ENCODE assay signal across 19 cellular contexts in the genomic region with DNA sequence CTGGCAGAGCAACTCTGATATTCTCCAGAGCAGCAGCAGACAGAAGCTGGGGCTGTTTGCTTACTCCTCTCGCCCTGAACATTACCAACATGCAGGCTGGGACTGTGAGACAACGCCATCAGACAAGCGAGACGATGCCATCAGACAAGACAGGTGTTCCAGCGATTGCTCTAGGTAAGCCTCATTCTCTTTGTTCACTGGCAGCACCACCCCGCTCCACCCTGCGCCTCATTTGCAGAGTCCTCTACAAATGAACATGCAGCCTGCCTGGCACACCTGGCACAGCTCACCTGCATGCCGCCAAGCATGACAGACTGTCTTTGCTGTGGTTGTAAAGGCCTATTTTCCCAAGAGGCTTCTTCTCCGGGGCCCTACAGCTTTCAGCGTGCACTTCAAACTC.
A peak's percentile ranks its signal among the peaks of the same experiment; 100 is the strongest.
DNase-seq lines count a peak whose midpoint lies in the region; ATAC-seq and TF ChIP-seq lines count a peak whose summit lies in the region.
"Had no signal": no experiment of that assay in that cellular context is flagged by ENCODE, and none has a peak within 500 bp of the region (broad histone marks: within the 10 kb centered on the region; RNA-seq: fewer than 3 reads in every experiment).

No MANE protein-coding gene starts in this region.

- peak; percentile 92 for DNase-seq in DMS153 treated with DMSO at 0.1 percent for 48 hours (lab: John Stamatoyannopoulos, UW; ENCODE audit: unreplicated experiment)
- DNase-seq in NCI-H1105 treated with DMSO at 0.1 percent for 48 hours (lab: John Stamatoyannopoulos, UW), result peak; percentile 49
- DNase-seq in NCI-H345 (lab: John Stamatoyannopoulos, UW), result peak; percentile 95
- DNase-seq in esophagus muscularis mucosa (ENCODE audit: extremely low spot score), result peak; percentile 90
- no peak for DNase-seq in sciatic nerve (ENCODE audit: low spot score)
- DNase-seq in NCI-H146 treated with DMSO at 0.1 percent for 48 hours (lab: John Stamatoyannopoulos, UW; ENCODE audit: unreplicated experiment), result no peak
- no peak for DNase-seq in GM20000 (ENCODE audit: low spot score)
- DNase-seq in testis, result no peak
- DNase-seq: activated CD4-positive, alpha-beta T cell treated with anti-CD3 and anti-CD28 coated beads for 1 hour; DMS 273 treated with DMSO at 0.1 percent for 48 hours; dorsolateral prefrontal cortex; mesendoderm; naive B cell; OCI-M1; ovary; sigmoid colon had no signal

- H3K27ac ChIP-seq in esophagus muscularis mucosa (replicated peaks in 1 of 4) (no peak overlapping the region), testis (no peak overlapping the region)
- H3K27ac ChIP-seq: ascending aorta, C4-2B, dorsolateral prefrontal cortex, ovary, sigmoid colon had no signal

- H3K27me3 ChIP-seq in esophagus muscularis mucosa (no peaks in the 10 kb centered on the region), testis (no peaks in the 10 kb centered on the region)
- H3K27me3 ChIP-seq: ascending aorta, dorsolateral prefrontal cortex, ovary, sigmoid colon had no signal

- 90% methylated on average over 10 of the region's 10 CpGs for whole genome bisulfite sequencing in esophagus muscularis mucosa
- WGBS in testis, 2 donors, result 91 to 96% methylated on average over 10 of the region's 10 CpGs

- TF ChIP-seq POLR2A in esophagus muscularis mucosa (IDR thresholded peaks at IDR 0.05; ENCODE audit: low read depth) (no peak), testis (IDR thresholded peaks at IDR 0.05) (no peak)

- H3K9me3 ChIP-seq in esophagus muscularis mucosa, result no peaks in the 10 kb centered on the region
- H3K9me3 ChIP-seq in testis, result no peaks in the 10 kb centered on the region
- H3K9me3 ChIP-seq: ascending aorta, ovary, sigmoid colon had no signal

- TF ChIP-seq CTCF in esophagus muscularis mucosa (IDR thresholded peaks at IDR 0.05) (no peak), GM20000 (IDR thresholded peaks at IDR 0.05; ENCODE audit: extremely low read depth, missing control alignments) (no peak), testis (IDR thresholded peaks at IDR 0.05) (no peak)

- ATAC-seq in sciatic nerve, result no peak
- ATAC-seq: activated naive CD4-positive, alpha-beta T cell treated with anti-CD3 and anti-CD28 coated beads, Interleukin-2, amount 50 U/mL, for 72 hours had no signal

- no peaks in the 10 kb centered on the region for H3K36me3 ChIP-seq in esophagus muscularis mucosa
- H3K36me3 ChIP-seq in testis (ENCODE audit: low read depth, missing control alignments), result no peaks in the 10 kb centered on the region
- H3K36me3 ChIP-seq: ascending aorta, ovary, sigmoid colon had no signal

- TF ChIP-seq EP300 in esophagus muscularis mucosa (IDR thresholded peaks at IDR 0.05), result no peak

- no peak overlapping the region for H3K4me3 ChIP-seq in esophagus muscularis mucosa
- no peak overlapping the region for H3K4me3 ChIP-seq in testis
- H3K4me3 ChIP-seq: ascending aorta, dorsolateral prefrontal cortex, ovary, sigmoid colon had no signal

- peaks cover 0 to 12% (median 2%) of the 10 kb centered on the region in 4 donors for H3K4me1 ChIP-seq in esophagus muscularis mucosa
- no peaks in the 10 kb centered on the region for H3K4me1 ChIP-seq in testis

- intact Hi-C loops in esophagus muscularis mucosa (cut with DNase I) (no loop called here), sciatic nerve (cut with DNase I) (no loop called here), testis (cut with DNase I; ENCODE audit: low total_unique reads) (no loop called here)

Comparison
In these comparisons a context has a peak if more than half of its experiments do, and no peak if none do; other contexts are left out.
1. DNase-seq: peak in DMS153 treated with DMSO at 0.1 percent for 48 hours (single experiment), NCI-H1105 treated with DMSO at 0.1 percent for 48 hours (single experiment), NCI-H345 (single experiment) and esophagus muscularis mucosa (single experiment); none in sciatic nerve (single experiment), NCI-H146 treated with DMSO at 0.1 percent for 48 hours (single experiment), GM20000 (single experiment) and testis (single experiment).